ENCODE assay signal across 8 cellular contexts in the genomic region with DNA sequence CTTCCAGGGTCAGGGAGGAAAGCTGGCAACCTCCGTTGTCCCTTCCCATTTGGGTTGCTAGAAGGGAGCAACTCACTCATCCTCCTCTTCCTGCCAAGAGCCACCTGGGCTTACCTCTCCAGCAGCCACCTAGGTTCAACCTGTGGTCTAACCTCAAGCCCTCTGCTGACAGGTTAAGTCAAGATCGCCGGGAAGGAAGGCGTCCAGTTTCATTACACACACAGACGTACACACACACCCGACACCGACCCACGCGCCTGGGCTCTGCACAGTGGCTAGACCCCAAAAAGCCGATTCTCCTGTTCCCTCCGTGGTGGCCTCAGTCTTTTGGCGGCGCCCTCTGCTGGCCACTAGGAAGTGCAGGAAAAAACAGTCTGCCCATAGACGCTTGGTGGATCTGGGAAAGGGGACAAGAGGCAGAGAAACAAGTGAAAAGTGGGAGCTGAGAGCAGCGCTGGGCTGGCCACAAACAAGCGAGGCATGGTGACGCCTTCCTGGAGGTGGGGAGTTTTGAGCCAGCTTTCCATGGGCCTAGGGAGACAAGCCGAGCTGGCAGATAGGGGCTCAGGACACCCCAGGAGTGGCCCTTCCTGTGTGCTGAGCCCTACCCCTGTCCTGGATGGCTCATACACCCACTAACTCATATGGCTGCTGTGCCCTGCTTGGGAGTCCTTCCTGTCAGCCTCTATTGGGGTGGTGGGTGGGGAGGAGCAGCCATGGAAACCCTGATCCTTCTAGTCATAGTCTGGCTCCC. TPM values are rescaled to one million over a fixed set of nuclear protein-coding genes. Genes with fewer than 3 reads are reported as not detected.
DNase-seq lines count a peak whose midpoint lies in the region; ATAC-seq and TF ChIP-seq lines count a peak whose summit lies in the region.

No MANE protein-coding gene starts in this region.

- CTCF ChIA-PET in activated naive CD4-positive, alpha-beta T cell treated with anti-CD3 and anti-CD28 coated beads, Interleukin-2, amount 10 ng/mL, durations not matched to agents 7 days and 5 days (lab: Charles Lee) = interaction anchor here (0.6 to 6.7 kb wide), 26 partner anchors 10 to 409 kb away, joined by 3 to 69 read pairs (median 4); partner anchors contain the start of gene VEGFA

- peak; percentile 94 for TF ChIP-seq CTCF in AG09319 (IDR thresholded peaks at IDR 0.05; ENCODE audit: low read depth, low read length)
- TF ChIP-seq CTCF in OCI-LY3 (IDR thresholded peaks at IDR 0.05; ENCODE audit: low read depth, low read length) = peak; percentile 98
- TF ChIP-seq CTCF in heart right ventricle (IDR thresholded peaks at IDR 0.05) = peak; percentile 87 to 95 (median 89)
- TF ChIP-seq CTCF in gastrocnemius medialis (IDR thresholded peaks at IDR 0.05 in 4 of 5, conservative IDR thresholded peaks at IDR 0.05 in 1 of 5) = peak; percentile 89 to 94 (median 93)

- peak overlapping the region; percentile 99 for H3K4me2 ChIP-seq in OCI-LY3 (ENCODE audit: low read length)

- H3K27me3 ChIP-seq in OCI-LY3 (ENCODE audit: low read depth, low read length) (peaks cover 9% of the 10 kb centered on the region; the same call in 1 of the 2 replicates), heart right ventricle (peaks cover 0 to 20% (median 0%) of the 10 kb centered on the region in 7 donors), gastrocnemius medialis (no peaks in the 10 kb centered on the region)

- in situ Hi-C loops in gastrocnemius medialis (cut with MboI; ENCODE audit: low sequenced_read_pairs in 4 of 4) = loop anchor here (5.0 to 25.0 kb wide), 2 partner anchors 307 to 412 kb away; no protein-coding TSS in a partner anchor

- DNase-seq in AG09319 (ENCODE audit: extremely low read depth, low read depth) (peak; percentile 60), heart right ventricle (peak; percentile 70 to 73), gastrocnemius medialis (peak; percentile 54 to 83), DMS79 (lab: John Stamatoyannopoulos, UW) (no peak), NCI-H2029 (lab: John Stamatoyannopoulos, UW) (no peak)
- peak; percentile 82 for DNase-seq in activated naive CD4-positive, alpha-beta T cell treated with anti-CD3 and anti-CD28 coated beads, Interleukin-2, amount 10 ng/mL, durations not matched to agents 7 days and 5 days

- H3K9ac ChIP-seq in OCI-LY3 (ENCODE audit: low read length) = peak overlapping the region; percentile 68

- WGBS in heart right ventricle, 2 donors = 4 to 6% methylated on average over 18 of the region's 18 CpGs

- H3K4me1 Mint-ChIP-seq in activated naive CD4-positive, alpha-beta T cell treated with anti-CD3 and anti-CD28 coated beads, Interleukin-2, amount 10 ng/mL, durations not matched to agents 7 days and 5 days = peaks cover 30% of the 10 kb centered on the region

- H3K36me3 Mint-ChIP-seq in activated naive CD4-positive, alpha-beta T cell treated with anti-CD3 and anti-CD28 coated beads, Interleukin-2, amount 10 ng/mL, durations not matched to agents 7 days and 5 days = peaks cover 1% of the 10 kb centered on the region

- H3K27ac Mint-ChIP-seq in activated naive CD4-positive, alpha-beta T cell treated with anti-CD3 and anti-CD28 coated beads, Interleukin-2, amount 10 ng/mL, durations not matched to agents 7 days and 5 days = peak overlapping the region; percentile 42

- H3K9me3 Mint-ChIP-seq in activated naive CD4-positive, alpha-beta T cell treated with anti-CD3 and anti-CD28 coated beads, Interleukin-2, amount 10 ng/mL, durations not matched to agents 7 days and 5 days = no peaks in the 10 kb centered on the region

- peaks cover 9% of the 10 kb centered on the region for H3K79me2 ChIP-seq in OCI-LY3 (ENCODE audit: low read length)

- intact Hi-C loops in heart right ventricle (cut with DNase I) (loop anchor here (1.0 to 10.0 kb wide), 19 partner anchors 60 to 470 kb away; no protein-coding TSS in a partner anchor), gastrocnemius medialis (cut with DNase I; ENCODE audit: low total_unique reads) (loop anchor here (1.0 to 5.0 kb wide), 5 partner anchors 82 to 467 kb away; no protein-coding TSS in a partner anchor)

- H3K9me3 ChIP-seq in OCI-LY3 (ENCODE audit: insufficient read depth, low read length) (no peaks in the 10 kb centered on the region), heart right ventricle (no peaks in the 10 kb centered on the region), gastrocnemius medialis (no peaks in the 10 kb centered on the region)

- H4K20me1 ChIP-seq in OCI-LY3 (ENCODE audit: insufficient read depth, low read length) = no peaks in the 10 kb centered on the region

- H3K27ac ChIP-seq in OCI-LY3 (ENCODE audit: low read length) (peak overlapping the region; percentile 43), heart right ventricle (peak overlapping the region; percentile 70 to 93 (median 84)), gastrocnemius medialis (peak overlapping the region; percentile 81 to 93 (median 90))

- ATAC-seq in GM21723 (IDR thresholded peaks at IDR 0.05; ENCODE audit: unreplicated experiment) (peak; percentile 44), heart right ventricle (peak; percentile 56 to 84 (median 73)), gastrocnemius medialis (peak; percentile 51 to 57)

- no peak overlapping the region for H2AFZ ChIP-seq in OCI-LY3 (ENCODE audit: low read depth, low read length)

- peaks cover 73% of the 10 kb centered on the region for H3K4me1 ChIP-seq in OCI-LY3 (ENCODE audit: low read length)
- peaks cover 30 to 60% (median 50%) of the 10 kb centered on the region in 9 donors for H3K4me1 ChIP-seq in heart right ventricle
- H3K4me1 ChIP-seq in gastrocnemius medialis = peaks cover 32 to 41% of the 10 kb centered on the region in 2 donors

- peaks cover 3% of the 10 kb centered on the region for H3K36me3 ChIP-seq in OCI-LY3 (replicated peaks; ENCODE audit: low read depth, low read length)
- no peaks in the 10 kb centered on the region for H3K36me3 ChIP-seq in heart right ventricle
- no peaks in the 10 kb centered on the region for H3K36me3 ChIP-seq in gastrocnemius medialis

- H3K4me3 Mint-ChIP-seq in activated naive CD4-positive, alpha-beta T cell treated with anti-CD3 and anti-CD28 coated beads, Interleukin-2, amount 10 ng/mL, durations not matched to agents 7 days and 5 days = peak overlapping the region; percentile 84

- peaks cover 70% of the 10 kb centered on the region for H3K27me3 Mint-ChIP-seq in activated naive CD4-positive, alpha-beta T cell treated with anti-CD3 and anti-CD28 coated beads, Interleukin-2, amount 10 ng/mL, durations not matched to agents 7 days and 5 days

- no peak for TF ChIP-seq POLR2A in gastrocnemius medialis (IDR thresholded peaks at IDR 0.05)

- H3K4me3 ChIP-seq in OCI-LY3 (ENCODE audit: low read length) (peak overlapping the region; percentile 78), heart right ventricle (peak overlapping the region in 7 of 10 donors; percentile 22 to 62 (median 57)), gastrocnemius medialis (peak overlapping the region in 1 of 4 donors; percentile 21)

RNA-seq across cellular contexts. Expression of gene MRPL14, which starts 52.7 kb away (rescaled TPM):
- total RNA-seq in heart right ventricle (10 to 100 TPM; 35.1 to 51.5 (median 41.4) TPM), gastrocnemius medialis (100 to 1,000 TPM; 100 to 180 (median 152) TPM)
- 10 to 100 TPM; 29.9 to 89.7 TPM for polyA plus RNA-seq in heart right ventricle

RNA-seq across cellular contexts. Expression of gene TMEM63B, which starts 52.8 kb away (rescaled TPM):
- total RNA-seq in heart right ventricle (10 to 100 TPM; 32.2 to 67.1 (median 37.6) TPM), gastrocnemius medialis (10 to 100 TPM; 27.2 to 71.9 (median 43.7) TPM)
- polyA plus RNA-seq in heart right ventricle = 10 to 100 TPM; 20.3 to 37.4 TPM

Comparison
In these comparisons a context has a peak if more than half of its experiments do, and no peak if none do; other contexts are left out.
1. DNase-seq: peak in AG09319 (single experiment), activated naive CD4-positive, alpha-beta T cell treated with anti-CD3 and anti-CD28 coated beads, Interleukin-2, amount 10 ng/mL, durations not matched to agents 7 days and 5 days (single experiment), heart right ventricle (2 of 2) and gastrocnemius medialis (2 of 2); none in DMS79 (single experiment) and NCI-H2029 (single experiment).
2. Peak in every context shown above with its lines, with median percentiles within 50 percentile points of each other: CTCF ChIP-seq, ATAC-seq and H3K27ac ChIP-seq.